25 cellular contexts compared by ENCODE assay signal in genomic region chrX:85108165-85108564, GRCh38.
"Had no signal": no experiment of that assay in that cellular context is flagged by ENCODE, and none has a peak within 500 bp of the region (broad histone marks: within the 10 kb centered on the region; RNA-seq: fewer than 3 reads in every experiment).

No MANE protein-coding gene starts in this region.

- H3K4me1 Mint-ChIP-seq: activated naive CD8-positive, alpha-beta T cell treated with anti-CD3 and anti-CD28 coated beads, Interleukin-2, amount 10 ng/mL, durations not matched to agents 7 days and 5 days; central memory CD8-positive, alpha-beta T cell; nephron had no signal

- H3K9me3 Mint-ChIP-seq: activated naive CD4-positive, alpha-beta T cell treated with anti-CD3 and anti-CD28 coated beads for 36 hours; activated naive CD8-positive, alpha-beta T cell treated with anti-CD3 and anti-CD28 coated beads, Interleukin-2, amount 10 ng/mL, durations not matched to agents 7 days and 5 days; activated T-helper 1 cell treated with anti-CD3 and anti-CD28 coated beads, Interleukin-12 subunit alpha, Interleukin-12 subunit beta, Interleukin-2, Interleukin-4 antibody, amounts not matched to agents 30 ng/mL and 10 ng/mL and 1 ng/mL, durations not matched to agents 14 hours and 24 hours and 36 hours; central memory CD8-positive, alpha-beta T cell; nephron; stimulated activated memory B cell treated with anti-CD40 and anti-IgM and Interleukin-4, amounts not matched to agents 10 μg/mL and 1 μg/mL and 100 μg/mL, for 72 hours had no signal

- H3K27ac ChIP-seq: heart right ventricle, left lung, lower lobe of right lung, stomach, tibial artery, WERI-Rb-1 had no signal

- DNase-seq: activated CD4-positive, alpha-beta T cell treated with anti-CD3 and anti-CD28 coated beads for 48 hours; activated CD4-positive, alpha-beta T cell treated with anti-CD3 and anti-CD28 coated beads, Interleukin-2, amount 50 U/mL, for 48 hours; activated CD8-positive, alpha-beta memory T cell treated with anti-CD3 and anti-CD28 coated beads for 24 hours; activated effector memory CD4-positive, alpha-beta T cell treated with anti-CD3 and anti-CD28 coated beads, Interleukin-2, amount 50 U/mL, for 16 hours; activated naive CD4-positive, alpha-beta T cell treated with anti-CD3 and anti-CD28 coated beads for 36 hours; activated naive CD8-positive, alpha-beta T cell treated with anti-CD3 and anti-CD28 coated beads, Interleukin-2, amount 10 ng/mL, durations not matched to agents 7 days and 5 days; dermis blood vessel endothelial cell; effector CD4-positive, alpha-beta T cell; foreskin fibroblast; heart right ventricle; left lung; lower lobe of right lung; mucosa of descending colon; small intestine; stimulated activated CD4-positive, alpha-beta T cell treated with anti-CD3 and anti-CD28 coated beads, Interleukin-4, amount 100 ng/mL, for 24 hours; stomach; tibial artery; WERI-Rb-1 had no signal

- H3K36me3 ChIP-seq: heart right ventricle, left lung, lower lobe of right lung, stomach, tibial artery, WERI-Rb-1 had no signal

- H3K9me3 ChIP-seq: heart right ventricle, left lung, lower lobe of right lung, mucosa of descending colon, stomach, tibial artery had no signal

- H3K27me3 ChIP-seq: stomach, tibial artery had no signal

- FAIRE-seq: small intestine had no signal

- H3K4me1 ChIP-seq: heart right ventricle, left lung, lower lobe of right lung, stomach, tibial artery had no signal

- H3K4me3 Mint-ChIP-seq: activated naive CD4-positive, alpha-beta T cell treated with anti-CD3 and anti-CD28 coated beads for 36 hours; activated naive CD8-positive, alpha-beta T cell treated with anti-CD3 and anti-CD28 coated beads, Interleukin-2, amount 10 ng/mL, durations not matched to agents 7 days and 5 days; activated T-helper 1 cell treated with anti-CD3 and anti-CD28 coated beads, Interleukin-12 subunit alpha, Interleukin-12 subunit beta, Interleukin-2, Interleukin-4 antibody, amounts not matched to agents 30 ng/mL and 10 ng/mL and 1 ng/mL, durations not matched to agents 14 hours and 24 hours and 36 hours; central memory CD8-positive, alpha-beta T cell; nephron; stimulated activated memory B cell treated with anti-CD40 and anti-IgM and Interleukin-4, amounts not matched to agents 10 μg/mL and 1 μg/mL and 100 μg/mL, for 72 hours had no signal

- H3K27ac Mint-ChIP-seq: activated naive CD4-positive, alpha-beta T cell treated with anti-CD3 and anti-CD28 coated beads for 36 hours; activated naive CD8-positive, alpha-beta T cell treated with anti-CD3 and anti-CD28 coated beads, Interleukin-2, amount 10 ng/mL, durations not matched to agents 7 days and 5 days; activated T-helper 1 cell treated with anti-CD3 and anti-CD28 coated beads, Interleukin-12 subunit alpha, Interleukin-12 subunit beta, Interleukin-2, Interleukin-4 antibody, amounts not matched to agents 30 ng/mL and 10 ng/mL and 1 ng/mL, durations not matched to agents 14 hours and 24 hours and 36 hours; nephron; progenitor cell of endocrine pancreas; stimulated activated memory B cell treated with anti-CD40 and anti-IgM and Interleukin-4, amounts not matched to agents 10 μg/mL and 1 μg/mL and 100 μg/mL, for 72 hours had no signal

- H3K27me3 Mint-ChIP-seq: activated naive CD8-positive, alpha-beta T cell treated with anti-CD3 and anti-CD28 coated beads, Interleukin-2, amount 10 ng/mL, durations not matched to agents 7 days and 5 days; central memory CD8-positive, alpha-beta T cell; progenitor cell of endocrine pancreas; stimulated activated memory B cell treated with anti-CD40 and anti-IgM and Interleukin-4, amounts not matched to agents 10 μg/mL and 1 μg/mL and 100 μg/mL, for 72 hours had no signal

- H3K4me3 ChIP-seq: heart right ventricle, left lung, lower lobe of right lung, mucosa of descending colon, stomach, tibial artery had no signal

- H3K36me3 Mint-ChIP-seq: activated naive CD8-positive, alpha-beta T cell treated with anti-CD3 and anti-CD28 coated beads, Interleukin-2, amount 10 ng/mL, durations not matched to agents 7 days and 5 days; stimulated activated memory B cell treated with anti-CD40 and anti-IgM and Interleukin-4, amounts not matched to agents 10 μg/mL and 1 μg/mL and 100 μg/mL, for 72 hours had no signal

- ATAC-seq: activated CD4-positive, CD25-positive, alpha-beta regulatory T cell treated with anti-CD3 and anti-CD28 coated beads, Interleukin-2, amount 50 U/mL, for 24 hours; heart right ventricle; left lung; lower lobe of right lung; mucosa of descending colon; sciatic nerve; stimulated activated memory B cell treated with anti-CD40 and anti-IgM and Interleukin-4, amounts not matched to agents 10 μg/mL and 1 μg/mL and 100 μg/mL, for 72 hours had no signal
